8 cellular contexts compared by ENCODE assay signal in the genomic region with DNA sequence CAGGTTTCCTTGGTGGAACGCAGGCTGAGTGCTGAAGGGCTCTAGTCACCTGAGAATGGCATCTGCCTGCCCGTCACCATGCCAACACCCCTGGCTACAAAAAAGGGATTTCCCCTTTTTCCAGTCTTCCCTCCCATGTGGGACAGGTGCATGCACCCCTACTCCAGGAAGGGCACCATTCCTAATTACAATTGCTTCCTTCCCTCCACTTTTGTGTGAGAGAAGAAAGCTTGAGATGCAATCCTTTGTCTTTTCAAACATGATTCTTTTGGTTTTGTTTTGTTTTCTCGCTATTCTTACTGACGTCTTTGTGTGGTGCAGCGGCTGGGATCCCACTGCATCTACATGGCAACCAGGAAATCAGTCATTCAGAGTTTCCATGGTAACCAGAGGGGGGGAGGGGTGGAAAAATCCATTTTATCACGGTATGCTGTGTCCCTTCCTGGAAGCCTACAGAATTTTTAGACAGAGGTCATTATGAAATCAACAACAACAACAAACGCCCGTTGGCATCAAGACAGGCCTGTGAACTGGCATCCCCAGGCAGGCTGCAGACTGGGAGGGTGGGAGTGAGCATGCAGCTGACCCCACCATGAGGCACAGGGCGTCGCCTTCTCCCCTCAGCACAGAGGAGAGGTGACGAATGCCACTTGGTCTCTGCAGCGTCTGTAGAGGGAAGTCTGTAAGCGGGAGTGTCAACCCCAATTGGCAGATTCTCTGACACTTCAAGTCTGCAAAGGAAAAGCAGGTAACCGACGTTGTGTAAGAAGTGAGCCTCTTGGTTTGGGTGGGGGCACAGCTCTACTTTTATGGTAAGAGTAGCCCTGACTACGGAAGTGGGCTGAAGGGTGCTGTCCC. TPM values are rescaled to one million over a fixed set of nuclear protein-coding genes. Genes with fewer than 3 reads are reported as not detected.
DNase-seq lines count a peak whose midpoint lies in the region; ATAC-seq and TF ChIP-seq lines count a peak whose summit lies in the region.

No MANE protein-coding gene starts in this region.

- H3K27me3 ChIP-seq in endodermal cell (ENCODE audit: control insufficient read depth, insufficient read depth, low read length, poor library complexity, severe bottlenecking) = no peaks in the 10 kb centered on the region

- peaks cover 74% of the 10 kb centered on the region for H3K4me1 Mint-ChIP-seq in activated CD8-positive, alpha-beta memory T cell treated with anti-CD3 and anti-CD28 coated beads, Interleukin-2, amount 10 ng/mL, durations not matched to agents 7 days and 5 days
- peaks cover 11% of the 10 kb centered on the region for H3K4me1 Mint-ChIP-seq in endodermal cell
- peaks cover 45 to 80% (median 76%) of the 10 kb centered on the region in 3 donors for H3K4me1 Mint-ChIP-seq in naive B cell

- H3K9me3 ChIP-seq in endodermal cell (ENCODE audit: control insufficient read depth, low read length) = no peaks in the 10 kb centered on the region

- DNase-seq in NCI-H2227 (lab: John Stamatoyannopoulos, UW; ENCODE audit: unreplicated experiment) (peak; percentile 86), endodermal cell (peak; percentile 82), naive B cell (peak; percentile 93), epidermal melanocyte (ENCODE audit: insufficient read length, low spot score) (no peak)
- DNase-seq in activated CD8-positive, alpha-beta memory T cell treated with anti-CD3 and anti-CD28 coated beads, Interleukin-2, amount 10 ng/mL, durations not matched to agents 7 days and 5 days = peak; percentile 97
- DNase-seq in stimulated activated CD8-positive, alpha-beta memory T cell treated with anti-CD3 and anti-CD28 coated beads, Interleukin-7, amount 100 ng/mL, for 4 hours (ENCODE audit: low read depth in 2 of 2) = peak; percentile 73 to 86

- peak overlapping the region; percentile 98 for H3K27ac Mint-ChIP-seq in activated CD8-positive, alpha-beta memory T cell treated with anti-CD3 and anti-CD28 coated beads, Interleukin-2, amount 10 ng/mL, durations not matched to agents 7 days and 5 days
- H3K27ac Mint-ChIP-seq in endodermal cell = peak overlapping the region; percentile 38
- peak overlapping the region; percentile 96 to 100 (median 100) for H3K27ac Mint-ChIP-seq in naive B cell

- CTCF ChIA-PET in activated CD8-positive, alpha-beta memory T cell treated with anti-CD3 and anti-CD28 coated beads, Interleukin-2, amount 10 ng/mL, durations not matched to agents 7 days and 5 days (lab: Charles Lee) = interaction anchor here (0.6 to 2.9 kb wide), 8 partner anchors 9 to 133 kb away, joined by 3 to 34 read pairs (median 4); partner anchors contain the start of gene GNG2

- peak overlapping the region; percentile 85 for H3K4me3 Mint-ChIP-seq in activated CD8-positive, alpha-beta memory T cell treated with anti-CD3 and anti-CD28 coated beads, Interleukin-2, amount 10 ng/mL, durations not matched to agents 7 days and 5 days
- peak overlapping the region; percentile 28 for H3K4me3 Mint-ChIP-seq in endodermal cell
- H3K4me3 Mint-ChIP-seq in naive B cell = peak overlapping the region; percentile 74 to 95 (median 90)

- H3K9me3 Mint-ChIP-seq in activated CD8-positive, alpha-beta memory T cell treated with anti-CD3 and anti-CD28 coated beads, Interleukin-2, amount 10 ng/mL, durations not matched to agents 7 days and 5 days (ENCODE audit: low read depth) = peaks cover 7% of the 10 kb centered on the region
- H3K9me3 Mint-ChIP-seq in endodermal cell = no peaks in the 10 kb centered on the region
- peaks cover 0 to 16% (median 2%) of the 10 kb centered on the region in 7 donors for H3K9me3 Mint-ChIP-seq in naive B cell

- peak overlapping the region; percentile 95 for H3K27ac ChIP-seq in endodermal cell (ENCODE audit: low read depth, low read length)

- no peaks in the 10 kb centered on the region for H3K27me3 Mint-ChIP-seq in activated CD8-positive, alpha-beta memory T cell treated with anti-CD3 and anti-CD28 coated beads, Interleukin-2, amount 10 ng/mL, durations not matched to agents 7 days and 5 days
- H3K27me3 Mint-ChIP-seq in endodermal cell (ENCODE audit: insufficient read depth) (no peaks in the 10 kb centered on the region), naive B cell (no peaks in the 10 kb centered on the region)

- H3K36me3 Mint-ChIP-seq in activated CD8-positive, alpha-beta memory T cell treated with anti-CD3 and anti-CD28 coated beads, Interleukin-2, amount 10 ng/mL, durations not matched to agents 7 days and 5 days = peaks cover 42% of the 10 kb centered on the region
- H3K36me3 Mint-ChIP-seq in endodermal cell (ENCODE audit: low read depth) (no peaks in the 10 kb centered on the region), naive B cell (peaks cover 0 to 8% of the 10 kb centered on the region in 2 donors)

- peaks cover 2% of the 10 kb centered on the region for H3K4me1 ChIP-seq in endodermal cell (ENCODE audit: control insufficient read depth, insufficient read depth, low read length)

- WGBS in endodermal cell (ENCODE audit: insufficient coverage in 1 of 2, insufficient read length in 1 of 2), 2 experiments = 43 to 51% methylated on average over 13 to 16 of the region's 16 CpGs

- H3K4me3 ChIP-seq in endodermal cell (ENCODE audit: low read length) = no peak overlapping the region

- TF ChIP-seq CTCF in endodermal cell (conservative IDR thresholded peaks at IDR 0.05) = no peak

- no peaks in the 10 kb centered on the region for H3K36me3 ChIP-seq in endodermal cell (ENCODE audit: control insufficient read depth, insufficient read depth, low read length)

- peak; percentile 79 for ATAC-seq in GM18861 (IDR thresholded peaks at IDR 0.05; ENCODE audit: unreplicated experiment)
- ATAC-seq in HG03025 (IDR thresholded peaks at IDR 0.05; ENCODE audit: low FRiP score, unreplicated experiment) = peak; percentile 75
- peak; percentile 82 for ATAC-seq in activated CD8-positive, alpha-beta memory T cell treated with anti-CD3 and anti-CD28 coated beads, Interleukin-2, amount 10 ng/mL, durations not matched to agents 7 days and 5 days
- ATAC-seq in naive B cell (ENCODE audit: low read depth in 2 of 2) = peak; percentile 68 to 73

- no peak overlapping the region for H3K9ac ChIP-seq in endodermal cell (ENCODE audit: extremely low read depth, low read length, poor library complexity, severe bottlenecking)

RNA-seq across cellular contexts. Expression of gene GNG2, which starts 13.6 kb away (rescaled TPM):
- total RNA-seq in activated CD8-positive, alpha-beta memory T cell treated with anti-CD3 and anti-CD28 coated beads, Interleukin-2, amount 10 ng/mL, durations not matched to agents 7 days and 5 days = 100 to 1,000 TPM; 243 to 257 TPM
- total RNA-seq in endodermal cell = 10 to 100 TPM; 47.9 to 51.6 TPM
- polyA plus RNA-seq in endodermal cell (2013, experiment 1 of 2) = 92.2 TPM
- 85.9 TPM for polyA plus RNA-seq in endodermal cell (2013, experiment 2 of 2)
- 10 to 100 TPM; 74.1 to 98.6 (median 91.4) TPM for polyA plus RNA-seq in naive B cell (ENCODE audit: low read depth in 6 of 6)

Comparison
In these comparisons a context has a peak if more than half of its experiments do, and no peak if none do; other contexts are left out.
1. H3K27ac Mint-ChIP-seq: peak in every context shown above with its lines; median percentile 100 in naive B cell; 98 in activated CD8-positive, alpha-beta memory T cell treated with anti-CD3 and anti-CD28 coated beads, Interleukin-2, amount 10 ng/mL, durations not matched to agents 7 days and 5 days; 38 in endodermal cell.
2. H3K4me3 Mint-ChIP-seq: peak in every context shown above with its lines; median percentile 90 in naive B cell; 85 in activated CD8-positive, alpha-beta memory T cell treated with anti-CD3 and anti-CD28 coated beads, Interleukin-2, amount 10 ng/mL, durations not matched to agents 7 days and 5 days; 28 in endodermal cell.
3. RNA of gene GNG2, which starts 13.6 kb away (total RNA-seq): 243 to 257 TPM in activated CD8-positive, alpha-beta memory T cell treated with anti-CD3 and anti-CD28 coated beads, Interleukin-2, amount 10 ng/mL, durations not matched to agents 7 days and 5 days; 47.9 to 51.6 TPM in endodermal cell; every median in the first group is over 4 times any median in the second.
4. Peak in every context shown above with its lines, with median percentiles within 50 percentile points of each other: ATAC-seq.